ENCODE assay signal across 1 cellular context in genomic region chr11:62705401-62705800, GRCh38.
TF ChIP-seq lines count a peak whose summit lies in the region.

No MANE protein-coding gene starts in this region.

TF ChIP-seq in IMR-90, 13 proteins besides CTCF, POLR2A, EP300 and RAD21 (continued from another document):
- TF ChIP-seq USF2 (IDR thresholded peaks at IDR 0.05; ENCODE audit: low read depth, low read length) (no peak), CEBPB (IDR thresholded peaks at IDR 0.05; ENCODE audit: low read depth, low read length) (no peak), MXI1 (IDR thresholded peaks at IDR 0.05; ENCODE audit: borderline replicate concordance, low read depth, low read length) (no peak), CHD1 (IDR thresholded peaks at IDR 0.05; ENCODE audit: low read depth, low read length) (no peak), ELK1 (IDR thresholded peaks at IDR 0.05; ENCODE audit: borderline replicate concordance, low read depth, low read length) (no peak), MAZ (IDR thresholded peaks at IDR 0.05; ENCODE audit: borderline replicate concordance, low read depth, low read length) (no peak), MAFK (IDR thresholded peaks at IDR 0.05; ENCODE audit: low read depth, low read length) (no peak), RFX5 (IDR thresholded peaks at IDR 0.05; ENCODE audit: low read depth, low read length) (no peak), BHLHE40 (IDR thresholded peaks at IDR 0.05; ENCODE audit: low read depth, low read length) (no peak), NFE2L2 (IDR thresholded peaks at IDR 0.05; ENCODE audit: low read depth, low read length) (no peak), RCOR1 (IDR thresholded peaks at IDR 0.05; ENCODE audit: insufficient replicate concordance, low read length) (no peak)
